Comparison of ENCODE assay signal across 12 cellular contexts in the genomic region with DNA sequence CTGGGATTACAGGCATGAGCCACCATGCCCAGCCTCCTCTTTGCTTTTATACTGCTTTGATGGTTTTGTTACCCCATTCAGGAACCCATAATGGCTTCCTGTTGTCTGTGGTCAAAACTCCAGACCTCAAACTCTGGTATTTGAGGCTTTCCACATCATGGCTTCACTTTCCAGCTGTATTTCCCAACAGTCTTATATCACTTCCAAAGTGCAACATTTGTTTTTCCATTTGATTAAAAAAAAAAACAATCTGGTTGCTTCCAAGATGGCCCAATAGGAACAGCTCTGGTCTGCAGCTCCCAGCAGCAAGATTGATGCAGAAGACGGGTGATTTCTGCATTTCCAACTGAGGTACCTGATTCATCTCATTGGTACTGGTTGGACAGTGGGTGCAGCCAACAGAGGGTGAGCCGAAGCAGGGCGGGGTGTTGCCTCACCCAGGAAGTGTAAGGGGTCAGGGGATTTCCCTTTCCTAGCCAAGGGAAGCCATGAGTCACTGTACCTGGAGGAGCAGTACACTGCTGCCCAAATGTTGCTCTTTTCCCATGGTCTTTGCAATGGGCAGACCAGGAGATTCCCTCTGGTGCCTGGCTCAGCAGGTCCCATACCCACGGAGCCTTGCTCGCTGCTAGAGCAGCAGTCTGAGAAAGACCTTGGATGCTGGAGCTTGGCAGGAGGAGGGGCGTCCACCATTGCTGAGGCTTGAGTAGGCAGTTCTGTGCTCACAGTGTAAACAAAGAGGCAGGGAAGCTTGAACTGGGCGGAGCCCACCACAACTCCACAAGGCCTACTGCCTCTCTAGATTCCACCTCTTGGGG.
A peak's percentile ranks its signal among the peaks of the same experiment; 100 is the strongest.
DNase-seq lines count a peak whose midpoint lies in the region; TF ChIP-seq lines count a peak whose summit lies in the region.
"Had no signal": no experiment of that assay in that cellular context is flagged by ENCODE, and none has a peak within 500 bp of the region (broad histone marks: within the 10 kb centered on the region; RNA-seq: fewer than 3 reads in every experiment).

No MANE protein-coding gene starts in this region.

- TF ChIP-seq POLR2A in erythroblast (IDR thresholded peaks at IDR 0.05; ENCODE audit: low read length), result no peak

- no peak for TF ChIP-seq CTCF in mammary epithelial cell (conservative IDR thresholded peaks at IDR 0.05 in 1 of 2, IDR thresholded peaks at IDR 0.05 in 1 of 2; ENCODE audit: extremely low read depth in 1 of 2, insufficient read depth in 1 of 2, low read depth in 1 of 2, low read length in 2 of 2)

- no peaks in the 10 kb centered on the region for H4K20me1 ChIP-seq in mammary epithelial cell (ENCODE audit: insufficient read depth, low read length)

- peak overlapping the region; percentile 65 for H2AFZ ChIP-seq in mammary epithelial cell (ENCODE audit: low read depth, low read length)

- no peaks in the 10 kb centered on the region for H3K79me2 ChIP-seq in mammary epithelial cell (ENCODE audit: insufficient read depth, low read length)

- WGBS in mammary epithelial cell (ENCODE audit: low coverage, missing lambda C conversion rate), result 40% methylated on average over 7 of the region's 7 CpGs

- H3K4me1 ChIP-seq in mammary epithelial cell (ENCODE audit: insufficient read depth, low read length), result peaks cover 13% of the 10 kb centered on the region
- H3K4me1 ChIP-seq: thyroid gland had no signal

- H3K27me3 ChIP-seq in mammary epithelial cell (ENCODE audit: insufficient read depth, low read length) (no peaks in the 10 kb centered on the region), MG63 (no peaks in the 10 kb centered on the region)
- H3K27me3 ChIP-seq: thyroid gland had no signal

- H3K36me3 ChIP-seq in mammary epithelial cell (ENCODE audit: insufficient read depth, low read length), result no peaks in the 10 kb centered on the region
- no peaks in the 10 kb centered on the region for H3K36me3 ChIP-seq in MG63
- H3K36me3 ChIP-seq: thyroid gland had no signal

- H3K4me2 ChIP-seq in mammary epithelial cell (ENCODE audit: insufficient read depth, low read depth, low read length), result peak overlapping the region; percentile 1

- peak; percentile 5 for DNase-seq in NK-92 treated with Interleukin-12 subunit alpha and Interleukin-12 subunit beta, amount 100 ng/mL, for 24 hours (lab: John Stamatoyannopoulos, UW)
- no peak for DNase-seq in NK-92 (lab: John Stamatoyannopoulos, UW; ENCODE audit: unreplicated experiment)
- peak; percentile 51 for DNase-seq in RPMI7951 (ENCODE audit: low read depth)
- DNase-seq in mammary epithelial cell, result peak; percentile 93
- DNase-seq in stimulated activated CD4-positive, alpha-beta T cell treated with anti-CD3 and anti-CD28 coated beads, Interleukin-2, amount 100 ng/mL, for 4 hours (ENCODE audit: low read depth), result peak; percentile 5
- DNase-seq in COLO668 (lab: John Stamatoyannopoulos, UW; ENCODE audit: unreplicated experiment), result no peak
- DNase-seq in MG63, result no peak
- no peak for DNase-seq in erythroblast (lab: John Stamatoyannopoulos, UW)
- DNase-seq: 8988T, NCI-H2107, thyroid gland had no signal

- no peak overlapping the region for H3K9ac ChIP-seq in mammary epithelial cell (ENCODE audit: insufficient read depth, low read length)

- H3K9me3 ChIP-seq in mammary epithelial cell (replicated peaks; ENCODE audit: insufficient read depth, low read length) (no peaks in the 10 kb centered on the region), MG63 (no peaks in the 10 kb centered on the region)
- H3K9me3 ChIP-seq: thyroid gland had no signal

- intact Hi-C loops in mammary epithelial cell (cut with micrococcal nuclease), result no loop called here

- no TSS peak for BruUV-seq in mammary epithelial cell (replicated peaks; lab: Mats Ljungman, UMichigan)

- in situ Hi-C loops in mammary epithelial cell (cut with MboI; ENCODE audit: low sequenced_read_pairs in 2 of 2), result no loop called here

- dilution Hi-C loops in mammary epithelial cell (cut with HindIII; ENCODE audit: low sequenced_read_pairs), result no loop called here

- CTCF ChIA-PET in mammary epithelial cell (lab: Charles Lee; ENCODE audit: low non-redundant PET), result no interaction called here

- H3K27ac ChIP-seq in mammary epithelial cell (ENCODE audit: insufficient read depth, low read depth, low read length), result peak overlapping the region; percentile 1
- H3K27ac ChIP-seq: thyroid gland had no signal

- H3K4me3 ChIP-seq in mammary epithelial cell (replicated peaks in 1 of 3; ENCODE audit: insufficient read depth in 1 of 3, low read depth in 2 of 3, low read length in 3 of 3), result no peak overlapping the region
- H3K4me3 ChIP-seq in MG63, result no peak overlapping the region
- H3K4me3 ChIP-seq: GM12878, thyroid gland had no signal

Comparison
In these comparisons a context has a peak if more than half of its experiments do, and no peak if none do; other contexts are left out.
1. DNase-seq: peak in NK-92 treated with Interleukin-12 subunit alpha and Interleukin-12 subunit beta, amount 100 ng/mL, for 24 hours (single experiment), RPMI7951 (single experiment), mammary epithelial cell (single experiment) and stimulated activated CD4-positive, alpha-beta T cell treated with anti-CD3 and anti-CD28 coated beads, Interleukin-2, amount 100 ng/mL, for 4 hours (single experiment); none in NK-92 (single experiment), COLO668 (single experiment), MG63 (single experiment) and erythroblast (0 of 2).